ENCODE assay signal across 8 cellular contexts in genomic region chr4:38160487-38161207, GRCh38.
DNase-seq lines count a peak whose midpoint lies in the region; ATAC-seq and TF ChIP-seq lines count a peak whose summit lies in the region.

No MANE protein-coding gene starts in this region.

- H4K5ac ChIP-seq in H9 (ENCODE audit: insufficient read length, low read depth, low read length): no peak overlapping the region
- H4K5ac ChIP-seq in mesendoderm (ENCODE audit: low read length): no peak overlapping the region

- no CpG with 5 or more reads among the region's 3 CpGs for WGBS in H9 (ENCODE audit: extremely low coverage, insufficient read length, low lambda C conversion rate)
- WGBS in mesendoderm (ENCODE audit: extremely low coverage, insufficient coverage, low lambda C conversion rate): no CpG with 5 or more reads among the region's 3 CpGs
- 39 to 64% (median 42%) methylated on average over 3 of the region's 3 CpGs for WGBS in spleen, 5 donors

- H2BK20ac ChIP-seq in H9 (ENCODE audit: low read depth, low read length, poor library complexity, severe bottlenecking): no peak overlapping the region

- H3K9me3 ChIP-seq in H9 (ENCODE audit: control insufficient read depth, low read depth, low read length): peaks cover 5% of the 10 kb centered on the region
- no peaks in the 10 kb centered on the region for H3K9me3 ChIP-seq in uterus
- peaks cover 0 to 8% (median 4%) of the 10 kb centered on the region in 8 donors for H3K9me3 ChIP-seq in spleen

- ATAC-seq in GM18498 (IDR thresholded peaks at IDR 0.05; ENCODE audit: unreplicated experiment): peak; percentile 91

- DNase-seq in H9 (no peak), LNCaP clone FGC (ENCODE audit: low read depth) (peak; percentile 73), T-helper 22 cell (ENCODE audit: low read depth) (peak; percentile 61), coronary artery (ENCODE audit: low spot score) (peak; percentile 53), mesendoderm (peak; percentile 88), uterus (peak; percentile 30 to 59), spleen (no peak)

- H3K9me3 Mint-ChIP-seq in H9: peaks cover 9 to 16% of the 10 kb centered on the region in 2 experiments

- intact Hi-C loops in uterus (cut with DNase I; ENCODE audit: low total_unique reads) (no loop called here), spleen (cut with DNase I; ENCODE audit: low total_unique reads) (no loop called here)

- H3K23me2 ChIP-seq in H9 (ENCODE audit: insufficient read length, low read depth, low read length, poor library complexity, severe bottlenecking): no peaks in the 10 kb centered on the region

- TF ChIP-seq POLR2A in uterus (IDR thresholded peaks at IDR 0.05) (no peak), spleen (IDR thresholded peaks at IDR 0.05) (no peak)

- peaks cover 0 to 5% (median 3%) of the 10 kb centered on the region in 3 experiments; a peak in 2 of 7 replicates for H3K36me3 Mint-ChIP-seq in H9 (ENCODE audit: insufficient read depth in 1 of 3, low read depth in 3 of 3)

- H3K18ac ChIP-seq in H9 (ENCODE audit: insufficient read length, low read depth, low read length): peak overlapping the region; percentile 65
- no peak overlapping the region for H3K18ac ChIP-seq in mesendoderm (ENCODE audit: low read length)

- H3K4me3 ChIP-seq in LNCaP clone FGC (ENCODE audit: low read depth, low read length): no peak overlapping the region
- H3K4me3 ChIP-seq in coronary artery: no peak overlapping the region
- H3K4me3 ChIP-seq in mesendoderm (ENCODE audit: low read length): no peak overlapping the region
- no peak overlapping the region for H3K4me3 ChIP-seq in uterus
- no peak overlapping the region for H3K4me3 ChIP-seq in spleen

- no peaks in the 10 kb centered on the region for H3K36me3 ChIP-seq in mesendoderm (ENCODE audit: control insufficient read depth, insufficient read depth, low read length)
- H3K36me3 ChIP-seq in uterus: no peaks in the 10 kb centered on the region
- no peaks in the 10 kb centered on the region for H3K36me3 ChIP-seq in spleen

- H3K4me1 Mint-ChIP-seq in H9: peaks cover 16 to 19% of the 10 kb centered on the region in 2 experiments

- H4K20me1 ChIP-seq in H9 (ENCODE audit: control insufficient read depth, insufficient read depth, insufficient read length): no peaks in the 10 kb centered on the region

- H4K8ac ChIP-seq in H9 (replicated peaks; ENCODE audit: insufficient read length, low read depth, low read length) (no peak overlapping the region), mesendoderm (ENCODE audit: low read depth, low read length) (no peak overlapping the region)

- H3K4me1 ChIP-seq in H9 (ENCODE audit: insufficient read depth, low read length) (no peaks in the 10 kb centered on the region; the same call in 1 of the 2 replicates), mesendoderm (ENCODE audit: control insufficient read depth, low read depth, low read length) (no peaks in the 10 kb centered on the region), uterus (peaks cover 6% of the 10 kb centered on the region in 2 donors), spleen (peaks cover 0 to 14% (median 3%) of the 10 kb centered on the region in 6 donors)

- H3K27me3 ChIP-seq in H9 (ENCODE audit: insufficient read depth, low read length) (no peaks in the 10 kb centered on the region), mesendoderm (ENCODE audit: insufficient read depth, low read length, poor library complexity) (no peaks in the 10 kb centered on the region), uterus (no peaks in the 10 kb centered on the region), spleen (replicated peaks in 1 of 7) (no peaks in the 10 kb centered on the region)

- no peak overlapping the region for H3T11ph ChIP-seq in H9 (ENCODE audit: low read length)

- H2BK120ac ChIP-seq in H9 (ENCODE audit: low read depth, low read length, poor library complexity, severe bottlenecking): no peak overlapping the region
- H2BK120ac ChIP-seq in mesendoderm (ENCODE audit: low read depth, low read length): no peak overlapping the region

- H2AK5ac ChIP-seq in H9 (ENCODE audit: insufficient read length, low read length) (no peak overlapping the region), mesendoderm (ENCODE audit: low read length) (no peak overlapping the region)

- TF ChIP-seq CTCF in H9 (conservative IDR thresholded peaks at IDR 0.05) (no peak), LNCaP clone FGC (IDR thresholded peaks at IDR 0.05; ENCODE audit: control insufficient read depth, extremely low read depth, insufficient read depth) (no peak), coronary artery (IDR thresholded peaks at IDR 0.05) (no peak), uterus (IDR thresholded peaks at IDR 0.05) (no peak), spleen (IDR thresholded peaks at IDR 0.05 in 8 of 11, conservative IDR thresholded peaks at IDR 0.05 in 3 of 11) (no peak)

- no peak overlapping the region for H3K27ac ChIP-seq in H9 (ENCODE audit: insufficient read length, low read depth, low read length)
- H3K27ac ChIP-seq in coronary artery: peak overlapping the region in 1 of 2 donors; percentile 74
- H3K27ac ChIP-seq in mesendoderm (ENCODE audit: low read depth, low read length): no peak overlapping the region
- H3K27ac ChIP-seq in uterus: peak overlapping the region in 1 of 2 donors; percentile 61
- peak overlapping the region in 4 of 8 donors; percentile 20 to 68 (median 61) for H3K27ac ChIP-seq in spleen

- H3K56ac ChIP-seq in H9 (ENCODE audit: insufficient read length, low read depth, low read length): no peak overlapping the region
- H3K56ac ChIP-seq in mesendoderm (ENCODE audit: low read length): no peak overlapping the region

- H3K9ac ChIP-seq in H9 (ENCODE audit: extremely low read depth, insufficient read length, low read length): no peak overlapping the region
- no peak overlapping the region for H3K9ac ChIP-seq in mesendoderm (ENCODE audit: low read length)

- no peak overlapping the region for H3K4me3 Mint-ChIP-seq in H9

- H3K27ac Mint-ChIP-seq in H9: peak overlapping the region in 1 of 3 experiments; percentile 56; a peak in 2 of 7 replicates

- H3K27me3 Mint-ChIP-seq in H9 (ENCODE audit: low read depth): peaks cover 4% of the 10 kb centered on the region

- H3K4ac ChIP-seq in H9 (ENCODE audit: low read depth, low read length): no peak overlapping the region; the same call in 1 of the 2 replicates
- peak overlapping the region; percentile 73 for H3K4ac ChIP-seq in mesendoderm (ENCODE audit: low read depth, low read length)

- no peaks in the 10 kb centered on the region for H3K79me2 ChIP-seq in H9 (ENCODE audit: insufficient read depth, low read length)
- no peaks in the 10 kb centered on the region for H3K79me2 ChIP-seq in mesendoderm (ENCODE audit: control insufficient read depth, insufficient read depth, low read length)

- H3K23ac ChIP-seq in H9 (ENCODE audit: insufficient read length, low read depth, low read length) (no peak overlapping the region), mesendoderm (ENCODE audit: low read length) (no peak overlapping the region)

- no peak overlapping the region for H3K14ac ChIP-seq in H9 (ENCODE audit: insufficient read depth, low read length)

- H3K79me1 ChIP-seq in H9 (ENCODE audit: insufficient read depth, low read depth, low read length, poor library complexity, severe bottlenecking) (no peaks in the 10 kb centered on the region), mesendoderm (ENCODE audit: low read length) (no peaks in the 10 kb centered on the region)

- no peak overlapping the region for H3K4me2 ChIP-seq in H9 (ENCODE audit: insufficient read depth, insufficient read length, low read length)
- no peak overlapping the region for H3K4me2 ChIP-seq in mesendoderm (ENCODE audit: low read length)

- H4K91ac ChIP-seq in H9 (ENCODE audit: insufficient read length, low read depth, low read length): no peak overlapping the region

- H2BK15ac ChIP-seq in H9 (ENCODE audit: low read depth, low read length): no peak overlapping the region
- no peak overlapping the region for H2BK15ac ChIP-seq in mesendoderm (replicated peaks; ENCODE audit: low read depth)

- H2AFZ ChIP-seq in H9 (ENCODE audit: low read length): no peak overlapping the region

- no peak overlapping the region for H2BK12ac ChIP-seq in H9 (ENCODE audit: insufficient read length, low read depth, low read length)

- H2BK5ac ChIP-seq in H9 (ENCODE audit: insufficient read length, low read length) (no peak overlapping the region), mesendoderm (ENCODE audit: low read length) (no peak overlapping the region)

Comparison
In these comparisons a context has a peak if more than half of its experiments do, and no peak if none do; other contexts are left out.
1. DNase-seq: peak in LNCaP clone FGC (single experiment), T-helper 22 cell (single experiment), coronary artery (single experiment), mesendoderm (single experiment) and uterus (2 of 2); none in H9 (single experiment) and spleen (single experiment).